Comparison of ENCODE assay signal across 9 cellular contexts in the genomic region with DNA sequence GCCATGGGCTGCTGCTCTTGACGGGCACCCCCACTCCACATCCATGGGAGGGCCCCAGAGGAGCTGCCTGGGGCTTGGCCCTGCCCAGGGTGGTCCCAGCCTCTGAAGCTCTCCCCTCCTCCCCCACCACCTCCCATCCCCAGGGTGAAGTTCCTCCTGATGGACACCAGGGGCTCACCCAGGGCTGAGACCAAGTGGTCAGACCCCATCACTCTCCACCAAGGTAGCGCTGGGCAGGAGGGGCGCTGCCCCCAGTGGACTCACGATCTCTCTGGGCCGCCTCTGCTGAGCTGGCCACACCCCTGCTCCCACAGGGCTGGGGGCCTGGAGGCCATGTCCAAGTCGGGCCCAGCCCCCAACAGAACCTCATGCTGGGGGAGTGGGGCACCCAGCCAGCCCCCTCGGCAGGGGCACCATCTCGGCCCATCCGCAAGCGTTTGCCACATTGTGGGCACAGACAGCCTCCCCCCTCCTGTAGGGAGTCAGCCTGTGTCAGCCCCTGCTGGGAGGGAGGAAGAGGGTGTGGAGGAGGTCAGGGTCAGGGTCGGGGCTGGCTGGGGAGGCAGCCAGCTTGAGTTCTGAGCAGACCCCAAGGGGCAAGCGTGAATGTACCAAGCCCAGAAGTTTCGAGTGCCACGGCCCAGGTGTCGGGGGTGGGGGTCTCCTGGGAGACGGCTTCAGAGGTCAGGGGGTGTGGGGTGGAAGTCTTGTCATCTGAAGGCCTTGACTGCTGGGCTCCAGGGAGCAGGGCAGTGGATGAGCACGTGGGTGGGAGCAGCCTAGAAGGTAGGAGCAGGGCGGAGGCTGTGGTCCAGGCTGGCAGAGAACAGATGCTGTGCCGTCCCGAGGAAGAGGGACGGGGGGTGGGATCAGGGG. TPM values are rescaled to one million over a fixed set of nuclear protein-coding genes. Genes with fewer than 3 reads are reported as not detected.
DNase-seq lines count a peak whose midpoint lies in the region; ATAC-seq and TF ChIP-seq lines count a peak whose summit lies in the region.
"Had no signal": no experiment of that assay in that cellular context is flagged by ENCODE, and none has a peak within 500 bp of the region (broad histone marks: within the 10 kb centered on the region; RNA-seq: fewer than 3 reads in every experiment).

No MANE protein-coding gene starts in this region.

- no peak overlapping the region for H3K27ac Mint-ChIP-seq in natural killer cell treated with Interleukin-12 subunit alpha and Interleukin-12 subunit beta and Interleukin-15 and Interleukin-18, amount 100 ng/mL, for 72 hours
- no peak overlapping the region for H3K27ac Mint-ChIP-seq in natural killer cell

- H3K4me3 Mint-ChIP-seq in natural killer cell treated with Interleukin-12 subunit alpha and Interleukin-12 subunit beta and Interleukin-15 and Interleukin-18, amount 100 ng/mL, for 72 hours = no peak overlapping the region
- no peak overlapping the region for H3K4me3 Mint-ChIP-seq in natural killer cell

- H3K4me1 ChIP-seq in RWPE2 (ENCODE audit: insufficient read depth, poor library complexity, severe bottlenecking) = peaks cover 6% of the 10 kb centered on the region

- H3K27me3 ChIP-seq in RWPE2 (ENCODE audit: insufficient read depth, poor library complexity, severe bottlenecking) = no peaks in the 10 kb centered on the region

- ATAC-seq in natural killer cell treated with Interleukin-12 subunit alpha and Interleukin-12 subunit beta and Interleukin-15 and Interleukin-18, amount 100 ng/mL, for 72 hours = peak in 1 of 2 donors; percentile 22
- ATAC-seq in natural killer cell (no peak), RWPE2 (ENCODE audit: low read depth) (no peak)

- peak overlapping the region; percentile 18 for H3K27ac ChIP-seq in RWPE2 (ENCODE audit: poor library complexity, severe bottlenecking)

- H3K9me3 ChIP-seq in RWPE2 (ENCODE audit: severe bottlenecking) = no peaks in the 10 kb centered on the region

- H3K36me3 Mint-ChIP-seq in natural killer cell treated with Interleukin-12 subunit alpha and Interleukin-12 subunit beta and Interleukin-15 and Interleukin-18, amount 100 ng/mL, for 72 hours = no peaks in the 10 kb centered on the region
- no peaks in the 10 kb centered on the region for H3K36me3 Mint-ChIP-seq in natural killer cell

- intact Hi-C loops in natural killer cell (cut with micrococcal nuclease) = no loop called here

- TF ChIP-seq CTCF in natural killer cell (IDR thresholded peaks at IDR 0.05) = no peak
- peak; percentile 33 for TF ChIP-seq CTCF in RWPE2 (IDR thresholded peaks at IDR 0.05; ENCODE audit: poor library complexity, severe bottlenecking)

- H3K36me3 ChIP-seq in RWPE2 (ENCODE audit: low read depth) = no peaks in the 10 kb centered on the region

- peak; percentile 54 for DNase-seq in natural killer cell treated with Interleukin-12 subunit alpha and Interleukin-12 subunit beta and Interleukin-15 and Interleukin-18, amount 100 ng/mL, for 72 hours (ENCODE audit: low spot score)
- no peak for DNase-seq in natural killer cell
- no peak for DNase-seq in RWPE2 (ENCODE audit: low spot score)
- peak; percentile 68 for DNase-seq in iPS-NIHi11 (ENCODE audit: low spot score)
- DNase-seq in ureter (ENCODE audit: low spot score) = peak; percentile 47
- no peak for DNase-seq in anterior cingulate cortex (lab: John Stamatoyannopoulos, UW)
- no peak for DNase-seq in DMS114 treated with DMSO at 0.1 percent for 48 hours (lab: John Stamatoyannopoulos, UW; ENCODE audit: unreplicated experiment)
- no peak for DNase-seq in NCI-H128 (lab: John Stamatoyannopoulos, UW; ENCODE audit: unreplicated experiment)

- H3K9me3 Mint-ChIP-seq in natural killer cell treated with Interleukin-12 subunit alpha and Interleukin-12 subunit beta and Interleukin-15 and Interleukin-18, amount 100 ng/mL, for 72 hours = no peaks in the 10 kb centered on the region
- no peaks in the 10 kb centered on the region for H3K9me3 Mint-ChIP-seq in natural killer cell

- peaks cover under 1 to 2% of the 10 kb centered on the region in 2 donors for H3K4me1 Mint-ChIP-seq in natural killer cell treated with Interleukin-12 subunit alpha and Interleukin-12 subunit beta and Interleukin-15 and Interleukin-18, amount 100 ng/mL, for 72 hours (ENCODE audit: low read depth in 2 of 2)
- H3K4me1 Mint-ChIP-seq in natural killer cell = no peaks in the 10 kb centered on the region

- no peaks in the 10 kb centered on the region for H3K27me3 Mint-ChIP-seq in natural killer cell treated with Interleukin-12 subunit alpha and Interleukin-12 subunit beta and Interleukin-15 and Interleukin-18, amount 100 ng/mL, for 72 hours
- no peaks in the 10 kb centered on the region for H3K27me3 Mint-ChIP-seq in natural killer cell (ENCODE audit: low read depth in 2 of 2)

- no peak overlapping the region for H3K4me3 ChIP-seq in RWPE2 (ENCODE audit: severe bottlenecking)

RNA-seq across cellular contexts. Expression of gene UPK3B, which starts 2.8 kb away (rescaled TPM):
- 1 to 10 TPM; 1.6 to 5.0 TPM for total RNA-seq in natural killer cell treated with Interleukin-12 subunit alpha and Interleukin-12 subunit beta and Interleukin-15 and Interleukin-18, amount 100 ng/mL, for 72 hours
- total RNA-seq in natural killer cell (1 to 10 TPM; 3.3 to 5.3 (median 3.3) TPM), ureter (111 TPM)
- total RNA-seq: pulmonary artery endothelial cell had no signal

RNA-seq across cellular contexts. Expression of gene SPDYE16, which starts 29.9 kb away (rescaled TPM):
- total RNA-seq in natural killer cell treated with Interleukin-12 subunit alpha and Interleukin-12 subunit beta and Interleukin-15 and Interleukin-18, amount 100 ng/mL, for 72 hours = under 1 TPM; 0.36 to 0.76 TPM
- 1 to 10 TPM in 1 of 3 donors, under 1 TPM in 1, not detected in 1; 0.32 to 1.4 TPM for total RNA-seq in natural killer cell
- 1.3 TPM for total RNA-seq in ureter
- total RNA-seq: pulmonary artery endothelial cell had no signal

RNA-seq across cellular contexts. Expression of gene DTX2, which starts 51.7 kb away (rescaled TPM):
- 10 to 100 TPM; 34.3 to 36.5 TPM for total RNA-seq in natural killer cell treated with Interleukin-12 subunit alpha and Interleukin-12 subunit beta and Interleukin-15 and Interleukin-18, amount 100 ng/mL, for 72 hours
- total RNA-seq in natural killer cell = 10 to 100 TPM; 32.3 to 48.3 (median 40.5) TPM
- total RNA-seq in ureter = 67.8 TPM

Comparison
In these comparisons a context has a peak if more than half of its experiments do, and no peak if none do; other contexts are left out.
1. DNase-seq: peak in natural killer cell treated with Interleukin-12 subunit alpha and Interleukin-12 subunit beta and Interleukin-15 and Interleukin-18, amount 100 ng/mL, for 72 hours (single experiment), iPS-NIHi11 (single experiment) and ureter (single experiment); none in natural killer cell (single experiment), RWPE2 (single experiment), anterior cingulate cortex (0 of 58), DMS114 treated with DMSO at 0.1 percent for 48 hours (single experiment) and NCI-H128 (single experiment).
2. RNA of gene UPK3B, which starts 2.8 kb away (total RNA-seq): 111 TPM in ureter (single experiment); 1.6 to 5.0 TPM in natural killer cell treated with Interleukin-12 subunit alpha and Interleukin-12 subunit beta and Interleukin-15 and Interleukin-18, amount 100 ng/mL, for 72 hours and 3.3 to 5.3 TPM in natural killer cell; every median in the first group is over 10 times any median in the second.